32 cellular contexts compared by ENCODE assay signal in the genomic region with DNA sequence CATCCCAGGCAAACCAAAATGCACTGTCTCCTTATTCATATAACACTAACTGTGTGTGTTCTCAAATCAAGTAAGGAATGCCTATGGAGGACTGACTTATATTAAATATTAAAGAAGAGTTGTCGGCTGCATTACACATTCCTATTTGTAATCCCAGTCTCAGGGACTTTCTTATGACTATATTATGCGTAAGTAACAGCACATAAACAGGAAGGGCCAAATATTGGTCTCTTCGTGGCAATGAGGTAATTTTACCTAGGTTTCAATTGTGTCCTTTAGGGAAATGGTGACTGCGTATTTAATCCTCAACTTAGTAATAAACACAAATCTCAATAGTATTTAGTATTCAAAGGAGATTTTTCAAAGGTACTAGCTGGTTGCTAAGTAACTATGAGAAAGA.
"Had no signal": no experiment of that assay in that cellular context is flagged by ENCODE, and none has a peak within 500 bp of the region (broad histone marks: within the 10 kb centered on the region; RNA-seq: fewer than 3 reads in every experiment).

No MANE protein-coding gene starts in this region.

- H3K4me3 Mint-ChIP-seq: activated CD4-positive, alpha-beta T cell treated with anti-CD3 and anti-CD28 coated beads, Interleukin-2, amount 10 ng/mL, durations not matched to agents 7 days and 5 days; activated CD8-positive, alpha-beta memory T cell treated with anti-CD3 and anti-CD28 coated beads, Interleukin-2, amount 10 ng/mL, durations not matched to agents 7 days and 5 days; activated CD8-positive, alpha-beta T cell treated with anti-CD3 and anti-CD28 coated beads, Interleukin-2, amount 10 ng/mL, durations not matched to agents 7 days and 5 days; central memory CD8-positive, alpha-beta T cell; dendritic cell treated with granulocyte-macrophage colony-stimulating factor and Interleukin-4, amounts not matched to agents 40 ng/mL and 50 ng/mL, for 4 days; memory B cell; naive thymus-derived CD4-positive, alpha-beta T cell; stimulated activated memory B cell treated with anti-CD40 and anti-IgM and Interleukin-4, amounts not matched to agents 10 μg/mL and 1 μg/mL and 100 μg/mL, for 72 hours; stimulated activated naive CD8-positive, alpha-beta T cell treated with anti-CD3 and anti-CD28 coated beads, Interleukin-15, amount 100 ng/mL, for 72 hours; T-helper 1 cell treated with Interleukin-12 subunit alpha and Interleukin-12 subunit beta and Interleukin-4 antibody, amounts not matched to agents 30 μg/mL and 1 μg/mL, for 36 hours; WTC11 had no signal

- H3K27me3 ChIP-seq: brain microvascular endothelial cell, sigmoid colon, tibial artery, upper lobe of right lung had no signal

- H2AFZ ChIP-seq: parathyroid adenoma had no signal

- H3K9me3 Mint-ChIP-seq: activated CD4-positive, alpha-beta T cell treated with anti-CD3 and anti-CD28 coated beads, Interleukin-2, amount 10 ng/mL, durations not matched to agents 7 days and 5 days; activated naive CD4-positive, alpha-beta T cell treated with anti-CD3 and anti-CD28 coated beads, Interleukin-2, amount 50 U/mL, for 72 hours; activated T-helper 2 cell treated with anti-CD3 and anti-CD28 coated beads, Interferon-gamma antibody, Interleukin-2, Interleukin-4, amounts not matched to agents 10 μg/mL and 5 μg/mL and 100 μg/mL, durations not matched to agents 14 hours and 24 hours and 36 hours; central memory CD8-positive, alpha-beta T cell; dendritic cell treated with granulocyte-macrophage colony-stimulating factor and Interleukin-4, amounts not matched to agents 40 ng/mL and 50 ng/mL, for 4 days; memory B cell; stimulated activated memory B cell treated with anti-CD40 and anti-IgM and Interleukin-4, amounts not matched to agents 10 μg/mL and 1 μg/mL and 100 μg/mL, for 72 hours; stimulated activated naive CD8-positive, alpha-beta T cell treated with anti-CD3 and anti-CD28 coated beads, Interleukin-15, amount 100 ng/mL, for 72 hours; T-helper 1 cell treated with Interleukin-12 subunit alpha and Interleukin-12 subunit beta and Interleukin-4 antibody, amounts not matched to agents 30 μg/mL and 1 μg/mL, for 36 hours; WTC11 had no signal

- ATAC-seq: activated CD8-positive, alpha-beta memory T cell treated with anti-CD3 and anti-CD28 coated beads, Interleukin-2, amount 10 ng/mL, durations not matched to agents 7 days and 5 days; activated CD8-positive, alpha-beta T cell treated with anti-CD3 and anti-CD28 coated beads, Interleukin-2, amount 10 ng/mL, durations not matched to agents 7 days and 5 days; activated naive CD4-positive, alpha-beta T cell treated with anti-CD3 and anti-CD28 coated beads, Interleukin-2, amount 50 U/mL, for 72 hours; naive thymus-derived CD4-positive, alpha-beta T cell; psoas muscle; stimulated activated memory B cell treated with anti-CD40 and anti-IgM and Interleukin-4, amounts not matched to agents 10 μg/mL and 1 μg/mL and 100 μg/mL, for 72 hours; stimulated activated naive CD8-positive, alpha-beta T cell treated with anti-CD3 and anti-CD28 coated beads, Interleukin-15, amount 100 ng/mL, for 72 hours; upper lobe of right lung; WTC11 had no signal

- H3K36me3 ChIP-seq: brain microvascular endothelial cell, sigmoid colon, tibial artery, upper lobe of right lung had no signal

- DNase-seq: activated CD4-positive, alpha-beta T cell treated with anti-CD3 and anti-CD28 coated beads for 1 hour; activated CD4-positive, alpha-beta T cell treated with anti-CD3 and anti-CD28 coated beads, Interleukin-2, amount 10 ng/mL, durations not matched to agents 7 days and 5 days; activated CD8-positive, alpha-beta memory T cell treated with anti-CD3 and anti-CD28 coated beads, Interleukin-2, amount 10 ng/mL, durations not matched to agents 7 days and 5 days; activated CD8-positive, alpha-beta T cell treated with anti-CD3 and anti-CD28 coated beads, Interleukin-2, amount 10 ng/mL, durations not matched to agents 7 days and 5 days; activated T-cell treated with anti-CD3 and anti-CD28 coated beads, Interleukin-2, amount 50 U/mL, for 48 hours; anterior cingulate cortex; brain microvascular endothelial cell; effector CD4-positive, alpha-beta T cell; head of caudate nucleus; midbrain; naive thymus-derived CD4-positive, alpha-beta T cell; occipital lobe; psoas muscle; sigmoid colon; small intestine; stimulated activated CD4-positive, alpha-beta T cell treated with anti-CD3 and anti-CD28 coated beads, Interleukin-1b, Interleukin-23, amount 100 ng/mL, for 48 hours; stimulated activated CD4-positive, alpha-beta T cell treated with anti-CD3 and anti-CD28 coated beads, Interleukin-4, amount 100 ng/mL, for 4 hours; stimulated activated CD8-positive, alpha-beta memory T cell treated with anti-CD3 and anti-CD28 coated beads, Interleukin-4, amount 100 ng/mL, for 48 hours; stimulated activated naive CD8-positive, alpha-beta T cell treated with anti-CD3 and anti-CD28 coated beads, Interleukin-15, amount 100 ng/mL, for 72 hours; SW 1271; tibial artery; upper lobe of right lung had no signal

- H3K79me2 ChIP-seq: parathyroid adenoma had no signal

- H3K27me3 Mint-ChIP-seq: activated CD8-positive, alpha-beta memory T cell treated with anti-CD3 and anti-CD28 coated beads, Interleukin-2, amount 10 ng/mL, durations not matched to agents 7 days and 5 days; dendritic cell treated with granulocyte-macrophage colony-stimulating factor and Interleukin-4, amounts not matched to agents 40 ng/mL and 50 ng/mL, for 4 days; stimulated activated memory B cell treated with anti-CD40 and anti-IgM and Interleukin-4, amounts not matched to agents 10 μg/mL and 1 μg/mL and 100 μg/mL, for 72 hours; stimulated activated naive CD8-positive, alpha-beta T cell treated with anti-CD3 and anti-CD28 coated beads, Interleukin-15, amount 100 ng/mL, for 72 hours had no signal

- H3K27ac ChIP-seq: brain microvascular endothelial cell, parathyroid adenoma, psoas muscle, sigmoid colon, tibial artery, upper lobe of right lung had no signal

- H3K36me3 Mint-ChIP-seq: activated CD8-positive, alpha-beta memory T cell treated with anti-CD3 and anti-CD28 coated beads, Interleukin-2, amount 10 ng/mL, durations not matched to agents 7 days and 5 days; activated naive CD4-positive, alpha-beta T cell treated with anti-CD3 and anti-CD28 coated beads, Interleukin-2, amount 50 U/mL, for 72 hours; memory B cell; naive thymus-derived CD4-positive, alpha-beta T cell; stimulated activated memory B cell treated with anti-CD40 and anti-IgM and Interleukin-4, amounts not matched to agents 10 μg/mL and 1 μg/mL and 100 μg/mL, for 72 hours; WTC11 had no signal

- H3K9ac ChIP-seq: parathyroid adenoma had no signal

- H3K9me3 ChIP-seq: psoas muscle, sigmoid colon, tibial artery, upper lobe of right lung had no signal

- H3K4me1 Mint-ChIP-seq: activated CD4-positive, alpha-beta T cell treated with anti-CD3 and anti-CD28 coated beads, Interleukin-2, amount 10 ng/mL, durations not matched to agents 7 days and 5 days; activated CD8-positive, alpha-beta memory T cell treated with anti-CD3 and anti-CD28 coated beads, Interleukin-2, amount 10 ng/mL, durations not matched to agents 7 days and 5 days; central memory CD8-positive, alpha-beta T cell; stimulated activated memory B cell treated with anti-CD40 and anti-IgM and Interleukin-4, amounts not matched to agents 10 μg/mL and 1 μg/mL and 100 μg/mL, for 72 hours; stimulated activated naive CD8-positive, alpha-beta T cell treated with anti-CD3 and anti-CD28 coated beads, Interleukin-15, amount 100 ng/mL, for 72 hours; WTC11 had no signal

- H3K27ac Mint-ChIP-seq: activated CD4-positive, alpha-beta T cell treated with anti-CD3 and anti-CD28 coated beads, Interleukin-2, amount 10 ng/mL, durations not matched to agents 7 days and 5 days; activated CD8-positive, alpha-beta memory T cell treated with anti-CD3 and anti-CD28 coated beads, Interleukin-2, amount 10 ng/mL, durations not matched to agents 7 days and 5 days; activated CD8-positive, alpha-beta T cell treated with anti-CD3 and anti-CD28 coated beads, Interleukin-2, amount 10 ng/mL, durations not matched to agents 7 days and 5 days; activated naive CD4-positive, alpha-beta T cell treated with anti-CD3 and anti-CD28 coated beads, Interleukin-2, amount 50 U/mL, for 72 hours; activated T-helper 2 cell treated with anti-CD3 and anti-CD28 coated beads, Interferon-gamma antibody, Interleukin-2, Interleukin-4, amounts not matched to agents 10 μg/mL and 5 μg/mL and 100 μg/mL, durations not matched to agents 14 hours and 24 hours and 36 hours; dendritic cell treated with granulocyte-macrophage colony-stimulating factor and Interleukin-4, amounts not matched to agents 40 ng/mL and 50 ng/mL, for 4 days; memory B cell; naive thymus-derived CD4-positive, alpha-beta T cell; stimulated activated memory B cell treated with anti-CD40 and anti-IgM and Interleukin-4, amounts not matched to agents 10 μg/mL and 1 μg/mL and 100 μg/mL, for 72 hours; stimulated activated naive CD8-positive, alpha-beta T cell treated with anti-CD3 and anti-CD28 coated beads, Interleukin-15, amount 100 ng/mL, for 72 hours; T-helper 1 cell treated with Interleukin-12 subunit alpha and Interleukin-12 subunit beta and Interleukin-4 antibody, amounts not matched to agents 30 μg/mL and 1 μg/mL, for 36 hours; WTC11 had no signal

- FAIRE-seq: endometrium, small intestine had no signal

- H3K4me3 ChIP-seq: psoas muscle, sigmoid colon, tibial artery, upper lobe of right lung had no signal

- H3K4me1 ChIP-seq: parathyroid adenoma, upper lobe of right lung had no signal
